ENCODE assay signal across 14 cellular contexts in genomic region chr5:146622391-146622790, GRCh38.
DNase-seq lines count a peak whose midpoint lies in the region; ATAC-seq, FAIRE-seq and TF ChIP-seq lines count a peak whose summit lies in the region.
"Had no signal": no experiment of that assay in that cellular context is flagged by ENCODE, and none has a peak within 500 bp of the region (broad histone marks: within the 10 kb centered on the region; RNA-seq: fewer than 3 reads in every experiment).

No MANE protein-coding gene starts in this region.

- no peaks in the 10 kb centered on the region; a peak in 1 of 4 replicates for H3K27me3 ChIP-seq in GM12878 (replicated peaks in 1 of 2; ENCODE audit: control insufficient read depth in 2 of 2, insufficient read depth in 2 of 2, low read length in 1 of 2)
- H3K27me3 ChIP-seq: MG63 had no signal

- H3K9me3 Mint-ChIP-seq in neural crest cell, result no peaks in the 10 kb centered on the region
- H3K9me3 Mint-ChIP-seq: nephron had no signal

- H3K27me3 Mint-ChIP-seq in neural crest cell (ENCODE audit: low read depth), result no peaks in the 10 kb centered on the region

- no peaks in the 10 kb centered on the region for H3K9me3 ChIP-seq in GM12878 (replicated peaks; ENCODE audit: control insufficient read depth, insufficient read depth, low read length)

- no peak overlapping the region for H3K27ac ChIP-seq in GM12878 (ENCODE audit: control insufficient read depth, insufficient read depth)

- no peak overlapping the region for H3K9ac ChIP-seq in GM12878 (ENCODE audit: control insufficient read depth, insufficient read depth, low read length)

- ATAC-seq in GM12878, result no peak

- H3K4me2 ChIP-seq in GM12878 (ENCODE audit: control insufficient read depth, insufficient read depth), result no peak overlapping the region

- H3K36me3 ChIP-seq in GM12878 (ENCODE audit: control insufficient read depth in 2 of 2, insufficient read depth in 2 of 2, low read length in 1 of 2), result no peaks in the 10 kb centered on the region
- H3K36me3 ChIP-seq: MG63 had no signal

- TF ChIP-seq POLR2A in GM12878 (IDR thresholded peaks at IDR 0.05; ENCODE audit: low read depth, low read length), result no peak

- H3K4me3 ChIP-seq in LNCaP clone FGC (ENCODE audit: low read depth, low read length) (no peak overlapping the region), GM12878 (no peak overlapping the region)
- H3K4me3 ChIP-seq: MG63 had no signal

- peaks cover 16% of the 10 kb centered on the region for H3K4me1 Mint-ChIP-seq in neural crest cell
- H3K4me1 Mint-ChIP-seq: nephron had no signal

- no TSS peak for BruUV-seq in GM12878 (replicated peaks; lab: Mats Ljungman, UMichigan)

- TF ChIP-seq EP300 in GM12878 (IDR thresholded peaks at IDR 0.05; ENCODE audit: borderline replicate concordance in 1 of 2, control insufficient read depth in 1 of 2, low read depth in 2 of 2, low read length in 2 of 2), result no peak

- H3K36me3 Mint-ChIP-seq in neural crest cell (ENCODE audit: low read depth), result no peaks in the 10 kb centered on the region

- RAD21 ChIA-PET in GM12878 (lab: Charles Lee; ENCODE audit: unreplicated experiment), result interaction anchor here (0.7 kb wide), 1 partner anchor 80 kb away, joined by 3 read pairs; no protein-coding TSS in a partner anchor

- H2AFZ ChIP-seq in GM12878 (ENCODE audit: control insufficient read depth, low read depth, low read length), result no peak overlapping the region

- POLR2A ChIA-PET in GM12878 (lab: Charles Lee), result no interaction called here

- no peak for TF ChIP-seq RAD21 in GM12878 (IDR thresholded peaks at IDR 0.05; ENCODE audit: insufficient read depth, low read depth, low read length)

- no peaks in the 10 kb centered on the region for H3K4me1 ChIP-seq in GM12878 (ENCODE audit: control insufficient read depth, insufficient read depth, low read length)

- FAIRE-seq in GM12878 (lab: Jason Lieb, UNC), result no peak
- FAIRE-seq: G401.6, H54, kidney had no signal

- WGBS in GM12878 (ENCODE audit: insufficient coverage, insufficient replicate concordance, low lambda C conversion rate, missing lambda C conversion rate), result 31% methylated on average over 1 of the region's 1 CpG

- peak; percentile 7 for DNase-seq in EL
- DNase-seq in LNCaP clone FGC (ENCODE audit: low read depth), result no peak
- DNase-seq in GM12878 (ENCODE audit: low read depth, low spot score), result no peak
- DNase-seq in neural crest cell (ENCODE audit: low read depth, low spot score), result no peak
- DNase-seq in activated naive CD4-positive, alpha-beta T cell treated with anti-CD3 and anti-CD28 coated beads, Interleukin-2, amount 50 U/mL, for 16 hours, result no peak
- no peak for DNase-seq in 8988T
- DNase-seq in GM19238 (ENCODE audit: insufficient read length, low spot score), result no peak
- no peak for DNase-seq in T-helper 1 cell
- DNase-seq: kidney, MG63, T1000 had no signal

- no peak overlapping the region for H3K4me3 Mint-ChIP-seq in neural crest cell
- H3K4me3 Mint-ChIP-seq: nephron had no signal

- TF ChIP-seq CTCF in LNCaP clone FGC (IDR thresholded peaks at IDR 0.05; ENCODE audit: control insufficient read depth, extremely low read depth, insufficient read depth), result peak; percentile 44; the same call in 1 of the 2 replicates
- TF ChIP-seq CTCF in GM12878 (IDR thresholded peaks at IDR 0.05 in 2 of 3, conservative IDR thresholded peaks at IDR 0.05 in 1 of 3; ENCODE audit: control insufficient read depth in 2 of 3, extremely low read depth in 1 of 3, insufficient read depth in 1 of 3, low read depth in 3 of 3, low read length in 3 of 3), result peak; percentile 3 to 28 (median 25); a peak in 2 of 6 replicates
- TF ChIP-seq CTCF in neural crest cell (conservative IDR thresholded peaks at IDR 0.05), result peak; percentile 60

- no peak overlapping the region for H3K27ac Mint-ChIP-seq in neural crest cell (ENCODE audit: unreplicated experiment)
- H3K27ac Mint-ChIP-seq: nephron had no signal

- intact Hi-C loops in GM12878 (cut with micrococcal nuclease; ENCODE audit: unreplicated experiment), result loop anchor here (5.0 kb wide), 1 partner anchor 80 kb away; no protein-coding TSS in a partner anchor

- in situ Hi-C loops in GM12878 (cut with MboI), result no loop called here

- no peaks in the 10 kb centered on the region for H3K79me2 ChIP-seq in GM12878 (ENCODE audit: control insufficient read depth, insufficient read depth, low read length)

- H4K20me1 ChIP-seq in GM12878 (ENCODE audit: control insufficient read depth, insufficient read depth), result no peaks in the 10 kb centered on the region

- SMC1A ChIA-PET in GM12878 (lab: Charles Lee; ENCODE audit: uncharacterized antibody, unreplicated experiment), result no interaction called here

- CTCF ChIA-PET in GM12878 (lab: Yijun Ruan, JAX), result interaction anchor here (0.7 to 1.7 kb wide), 3 partner anchors 80 to 289 kb away, joined by 3 to 8 read pairs (median 3); no protein-coding TSS in a partner anchor

TF ChIP-seq in GM12878, 131 proteins besides CTCF, POLR2A, EP300 and RAD21:
- no peak for TF ChIP-seq E4F1 (IDR thresholded peaks at IDR 0.05; ENCODE audit: borderline replicate concordance, partially characterized antibody)
- TF ChIP-seq NFIC (IDR thresholded peaks at IDR 0.05; ENCODE audit: low read depth, low read length), result no peak
- TF ChIP-seq STAT1 (conservative IDR thresholded peaks at IDR 0.05), result no peak
- TF ChIP-seq CEBPZ (IDR thresholded peaks at IDR 0.05; ENCODE audit: low read depth, low read length), result no peak
- no peak for TF ChIP-seq SMAD1 (IDR thresholded peaks at IDR 0.05; ENCODE audit: low read depth, partially characterized antibody)
- TF ChIP-seq JUND (IDR thresholded peaks at IDR 0.05; ENCODE audit: low read depth, low read length), result no peak
- no peak for TF ChIP-seq CREB1 (IDR thresholded peaks at IDR 0.05; ENCODE audit: low read depth)
- TF ChIP-seq ZBED1 (IDR thresholded peaks at IDR 0.05; ENCODE audit: borderline replicate concordance), result no peak
- TF ChIP-seq KAT2A (conservative IDR thresholded peaks at IDR 0.05; ENCODE audit: control insufficient read depth, low read depth, low read length), result no peak
- no peak for TF ChIP-seq SIN3A (IDR thresholded peaks at IDR 0.05; ENCODE audit: low read depth, low read length)
- no peak for TF ChIP-seq TCF7 (IDR thresholded peaks at IDR 0.05; ENCODE audit: borderline replicate concordance)
- TF ChIP-seq ZNF217 (IDR thresholded peaks at IDR 0.05), result no peak
- TF ChIP-seq IRF3 (IDR thresholded peaks at IDR 0.05), result no peak
